13 cellular contexts compared by ENCODE assay signal in the genomic region with DNA sequence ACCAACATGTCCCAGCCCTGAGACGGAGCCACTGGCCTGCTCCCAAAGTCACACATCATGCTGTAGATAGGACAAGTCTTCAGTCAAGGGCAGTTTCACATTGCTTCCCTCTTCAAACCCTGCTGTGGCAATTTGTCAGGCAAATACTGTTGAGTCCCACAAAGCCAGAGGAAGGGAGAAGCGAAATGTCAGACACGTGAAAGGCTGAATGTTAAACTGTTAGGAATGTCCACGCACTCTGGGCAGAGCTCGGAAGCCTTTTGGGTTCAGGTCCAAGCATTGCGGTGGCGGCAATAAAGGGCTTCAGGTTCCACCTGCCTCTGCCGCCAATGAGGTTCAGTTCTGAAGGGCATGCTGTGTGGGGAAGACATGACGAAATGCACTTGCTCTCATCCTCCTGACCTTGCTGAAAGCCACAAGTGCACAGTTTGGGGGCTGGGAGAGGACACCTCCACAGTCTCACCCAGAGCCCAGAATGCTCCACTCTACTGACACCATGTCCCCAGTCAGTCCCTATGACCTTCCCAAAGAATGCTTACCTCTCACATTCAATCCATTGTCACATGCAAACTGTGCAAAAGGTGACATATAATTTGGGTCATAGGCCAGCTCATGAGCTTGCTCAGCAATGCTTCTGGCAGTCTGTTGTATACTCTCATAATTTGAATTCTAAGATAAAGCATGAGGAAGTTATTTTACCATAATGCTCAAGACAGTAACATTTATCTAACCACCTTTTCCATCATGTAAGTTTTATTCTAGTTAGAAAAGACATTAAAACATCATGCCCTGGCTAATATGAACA. TPM values are rescaled to one million over a fixed set of nuclear protein-coding genes. Genes with fewer than 3 reads are reported as not detected.
DNase-seq lines count a peak whose midpoint lies in the region; ATAC-seq and TF ChIP-seq lines count a peak whose summit lies in the region.
"Had no signal": no experiment of that assay in that cellular context is flagged by ENCODE, and none has a peak within 500 bp of the region (broad histone marks: within the 10 kb centered on the region; RNA-seq: fewer than 3 reads in every experiment).

No MANE protein-coding gene starts in this region.

- no peaks in the 10 kb centered on the region for H3K79me2 ChIP-seq in osteoblast (ENCODE audit: insufficient read depth, low read length)

- H3K4me1 ChIP-seq in ascending aorta (peaks cover 0 to 13% of the 10 kb centered on the region in 2 donors), right atrium auricular region (peaks cover 0 to 29% of the 10 kb centered on the region in 2 donors), osteoblast (ENCODE audit: insufficient read depth, low read length) (peaks cover 6% of the 10 kb centered on the region)

- peak overlapping the region; percentile 2 to 44 for H3K4me3 ChIP-seq in ascending aorta
- H3K4me3 ChIP-seq in right atrium auricular region: no peak overlapping the region
- H3K4me3 ChIP-seq in skin epidermis: no peak overlapping the region
- no peak overlapping the region for H3K4me3 ChIP-seq in osteoblast (ENCODE audit: insufficient read depth, low read length)

- H3K4me2 ChIP-seq in osteoblast (ENCODE audit: insufficient read depth, low read length): no peak overlapping the region

- H3K9me3 Mint-ChIP-seq in activated CD4-positive, alpha-beta T cell treated with anti-CD3 and anti-CD28 coated beads, Interleukin-2, amount 10 ng/mL, durations not matched to agents 24 days and 14 days: no peaks in the 10 kb centered on the region
- H3K9me3 Mint-ChIP-seq: naive B cell; T-helper 1 cell treated with Interleukin-12 subunit alpha and Interleukin-12 subunit beta and Interleukin-4 antibody, amounts not matched to agents 30 μg/mL and 1 μg/mL, for 36 hours had no signal

- H4K20me1 ChIP-seq in osteoblast (ENCODE audit: insufficient read depth, low read length): peaks cover 7% of the 10 kb centered on the region

- peak; percentile 24; the same call in 1 of the 2 replicates for TF ChIP-seq EP300 in Ishikawa (IDR thresholded peaks at IDR 0.05; ENCODE audit: borderline replicate concordance)

- peaks cover 53% of the 10 kb centered on the region for H3K36me3 Mint-ChIP-seq in activated CD4-positive, alpha-beta T cell treated with anti-CD3 and anti-CD28 coated beads, Interleukin-2, amount 10 ng/mL, durations not matched to agents 24 days and 14 days (ENCODE audit: low read depth)

- H2AFZ ChIP-seq in osteoblast (ENCODE audit: low read length): no peak overlapping the region

- peaks cover 28% of the 10 kb centered on the region for H3K4me1 Mint-ChIP-seq in activated CD4-positive, alpha-beta T cell treated with anti-CD3 and anti-CD28 coated beads, Interleukin-2, amount 10 ng/mL, durations not matched to agents 24 days and 14 days

- no peaks in the 10 kb centered on the region for H3K27me3 Mint-ChIP-seq in activated CD4-positive, alpha-beta T cell treated with anti-CD3 and anti-CD28 coated beads, Interleukin-2, amount 10 ng/mL, durations not matched to agents 24 days and 14 days
- H3K27me3 Mint-ChIP-seq: naive B cell had no signal

- H3K27me3 ChIP-seq in ascending aorta (no peaks in the 10 kb centered on the region), right atrium auricular region (no peaks in the 10 kb centered on the region), osteoblast (ENCODE audit: insufficient read depth, low read length) (no peaks in the 10 kb centered on the region)

- H3K27ac ChIP-seq in ascending aorta: peak overlapping the region; percentile 75 to 76
- peak overlapping the region; percentile 82 to 87 for H3K27ac ChIP-seq in right atrium auricular region
- H3K27ac ChIP-seq in skin epidermis: peak overlapping the region in 13 of 21 experiments; percentile 2 to 67 (median 52)
- no peak overlapping the region for H3K27ac ChIP-seq in osteoblast (ENCODE audit: low read depth, low read length)

- TF ChIP-seq CTCF in ascending aorta (IDR thresholded peaks at IDR 0.05): no peak
- TF ChIP-seq CTCF in right atrium auricular region (IDR thresholded peaks at IDR 0.05): no peak
- TF ChIP-seq CTCF in osteoblast (IDR thresholded peaks at IDR 0.05; ENCODE audit: extremely low read depth, low read depth, low read length): no peak

- no peak for ATAC-seq in HG02973 (IDR thresholded peaks at IDR 0.05; ENCODE audit: unreplicated experiment)
- ATAC-seq: HCT116 had no signal

- H3K36me3 ChIP-seq in ascending aorta (peaks cover 0 to 5% of the 10 kb centered on the region in 2 donors), right atrium auricular region (peaks cover 37% of the 10 kb centered on the region), osteoblast (ENCODE audit: insufficient read depth, low read length) (peaks cover 15% of the 10 kb centered on the region)

- intact Hi-C loops in ascending aorta (cut with DNase I): loop anchor here (2.0 kb wide), 1 partner anchor 45 kb away; a partner anchor contains a TSS
- intact Hi-C loops in activated CD4-positive, alpha-beta T cell treated with anti-CD3 and anti-CD28 coated beads, Interleukin-2, amount 10 ng/mL, durations not matched to agents 24 days and 14 days (cut with micrococcal nuclease): no loop called here

- H3K9me3 ChIP-seq in ascending aorta (no peaks in the 10 kb centered on the region), right atrium auricular region (no peaks in the 10 kb centered on the region), osteoblast (ENCODE audit: low read depth, low read length) (no peaks in the 10 kb centered on the region)

- no peak overlapping the region for H3K4me3 Mint-ChIP-seq in activated CD4-positive, alpha-beta T cell treated with anti-CD3 and anti-CD28 coated beads, Interleukin-2, amount 10 ng/mL, durations not matched to agents 24 days and 14 days
- H3K4me3 Mint-ChIP-seq: naive B cell; T-helper 1 cell treated with Interleukin-12 subunit alpha and Interleukin-12 subunit beta and Interleukin-4 antibody, amounts not matched to agents 30 μg/mL and 1 μg/mL, for 36 hours had no signal

- DNase-seq in ascending aorta (ENCODE audit: low spot score in 2 of 2): peak in 1 of 2 donors; percentile 81
- DNase-seq in right atrium auricular region (ENCODE audit: low spot score): no peak
- DNase-seq in osteoblast (ENCODE audit: insufficient read length, low spot score, missing footprints): no peak
- DNase-seq in activated CD4-positive, alpha-beta T cell treated with anti-CD3 and anti-CD28 coated beads, Interleukin-2, amount 10 ng/mL, durations not matched to agents 24 days and 14 days: no peak
- DNase-seq in central memory CD4-positive, alpha-beta T cell: no peak
- DNase-seq: activated effector memory CD4-positive, alpha-beta T cell treated with Interleukin-2 at 50 U/mL for 16 hours; naive B cell; NCI-H345 had no signal

- H3K27ac Mint-ChIP-seq in activated CD4-positive, alpha-beta T cell treated with anti-CD3 and anti-CD28 coated beads, Interleukin-2, amount 10 ng/mL, durations not matched to agents 24 days and 14 days: no peak overlapping the region
- H3K27ac Mint-ChIP-seq: T-helper 1 cell treated with Interleukin-12 subunit alpha and Interleukin-12 subunit beta and Interleukin-4 antibody, amounts not matched to agents 30 μg/mL and 1 μg/mL, for 36 hours had no signal

- no peak for TF ChIP-seq RAD21 in Ishikawa (IDR thresholded peaks at IDR 0.05; ENCODE audit: low read depth)

TF ChIP-seq in Ishikawa, 13 proteins besides CTCF, POLR2A, EP300 and RAD21 (continues in another document):
- TF ChIP-seq CEBPB (IDR thresholded peaks at IDR 0.05): 0 out of 2 replicates have a peak, but pooled peaks have one; percentile 45
- peak; percentile 87 for TF ChIP-seq NFIC (IDR thresholded peaks at IDR 0.05)
- TF ChIP-seq, protein P1, sequence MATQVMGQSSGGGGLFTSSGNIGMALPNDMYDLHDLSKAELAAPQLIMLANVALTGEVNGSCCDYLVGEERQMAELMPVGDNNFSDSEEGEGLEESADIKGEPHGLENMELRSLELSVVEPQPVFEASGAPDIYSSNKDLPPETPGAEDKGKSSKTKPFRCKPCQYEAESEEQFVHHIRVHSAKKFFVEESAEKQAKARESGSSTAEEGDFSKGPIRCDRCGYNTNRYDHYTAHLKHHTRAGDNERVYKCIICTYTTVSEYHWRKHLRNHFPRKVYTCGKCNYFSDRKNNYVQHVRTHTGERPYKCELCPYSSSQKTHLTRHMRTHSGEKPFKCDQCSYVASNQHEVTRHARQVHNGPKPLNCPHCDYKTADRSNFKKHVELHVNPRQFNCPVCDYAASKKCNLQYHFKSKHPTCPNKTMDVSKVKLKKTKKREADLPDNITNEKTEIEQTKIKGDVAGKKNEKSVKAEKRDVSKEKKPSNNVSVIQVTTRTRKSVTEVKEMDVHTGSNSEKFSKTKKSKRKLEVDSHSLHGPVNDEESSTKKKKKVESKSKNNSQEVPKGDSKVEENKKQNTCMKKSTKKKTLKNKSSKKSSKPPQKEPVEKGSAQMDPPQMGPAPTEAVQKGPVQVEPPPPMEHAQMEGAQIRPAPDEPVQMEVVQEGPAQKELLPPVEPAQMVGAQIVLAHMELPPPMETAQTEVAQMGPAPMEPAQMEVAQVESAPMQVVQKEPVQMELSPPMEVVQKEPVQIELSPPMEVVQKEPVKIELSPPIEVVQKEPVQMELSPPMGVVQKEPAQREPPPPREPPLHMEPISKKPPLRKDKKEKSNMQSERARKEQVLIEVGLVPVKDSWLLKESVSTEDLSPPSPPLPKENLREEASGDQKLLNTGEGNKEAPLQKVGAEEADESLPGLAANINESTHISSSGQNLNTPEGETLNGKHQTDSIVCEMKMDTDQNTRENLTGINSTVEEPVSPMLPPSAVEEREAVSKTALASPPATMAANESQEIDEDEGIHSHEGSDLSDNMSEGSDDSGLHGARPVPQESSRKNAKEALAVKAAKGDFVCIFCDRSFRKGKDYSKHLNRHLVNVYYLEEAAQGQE (IDR thresholded peaks at IDR 0.05; ENCODE audit: low read depth): no peak
- TF ChIP-seq TAF1 (IDR thresholded peaks at IDR 0.05; ENCODE audit: low read depth): no peak
- no peak for TF ChIP-seq YY1 (IDR thresholded peaks at IDR 0.05; ENCODE audit: low read depth)
- no peak for TF ChIP-seq ZBTB7A (IDR thresholded peaks at IDR 0.05; ENCODE audit: low read depth)
- TF ChIP-seq TEAD4 (IDR thresholded peaks at IDR 0.05): peak; percentile 64
- TF ChIP-seq CREB1 (IDR thresholded peaks at IDR 0.05; ENCODE audit: low read depth): no peak

RNA-seq across cellular contexts. Expression of a gene that starts 35.7 kb away (rescaled TPM):
- total RNA-seq in ascending aorta (not detected), right atrium auricular region (1 to 10 TPM in 1 of 2 donors, under 1 TPM in 1; 0.26 to 1.2 TPM), osteoblast (0.36 and 0.59 TPM in 2 replicates)
- 0.37 and 0.95 TPM in 2 replicates for total RNA-seq in activated CD4-positive, alpha-beta T cell treated with anti-CD3 and anti-CD28 coated beads, Interleukin-2, amount 10 ng/mL, durations not matched to agents 24 days and 14 days

RNA-seq across cellular contexts. Expression of a gene that starts 35.9 kb away (rescaled TPM):
- 35.9 TPM for total RNA-seq in ascending aorta
- total RNA-seq in right atrium auricular region: 10 to 100 TPM; 65.7 to 96.1 TPM
- 51.4 and 54.8 TPM in 2 replicates for total RNA-seq in osteoblast
- total RNA-seq in activated CD4-positive, alpha-beta T cell treated with anti-CD3 and anti-CD28 coated beads, Interleukin-2, amount 10 ng/mL, durations not matched to agents 24 days and 14 days: 101 and 106 TPM in 2 replicates

RNA-seq across cellular contexts. Expression of a gene that starts 45.3 kb away (rescaled TPM):
- 12.3 TPM for total RNA-seq in ascending aorta
- total RNA-seq in right atrium auricular region: 10 to 100 TPM; 32.1 to 53.6 TPM
- 7.6 and 8.5 TPM in 2 replicates for total RNA-seq in osteoblast
- 57.9 and 58.4 TPM in 2 replicates for total RNA-seq in activated CD4-positive, alpha-beta T cell treated with anti-CD3 and anti-CD28 coated beads, Interleukin-2, amount 10 ng/mL, durations not matched to agents 24 days and 14 days

Comparison
In these comparisons a context has a peak if more than half of its experiments do, and no peak if none do; other contexts are left out.
1. H3K4me3 ChIP-seq: peak in ascending aorta (2 of 2); none in right atrium auricular region (0 of 2), skin epidermis (0 of 7) and osteoblast (single experiment).